1 cellular context compared by ENCODE assay signal in the genomic region with DNA sequence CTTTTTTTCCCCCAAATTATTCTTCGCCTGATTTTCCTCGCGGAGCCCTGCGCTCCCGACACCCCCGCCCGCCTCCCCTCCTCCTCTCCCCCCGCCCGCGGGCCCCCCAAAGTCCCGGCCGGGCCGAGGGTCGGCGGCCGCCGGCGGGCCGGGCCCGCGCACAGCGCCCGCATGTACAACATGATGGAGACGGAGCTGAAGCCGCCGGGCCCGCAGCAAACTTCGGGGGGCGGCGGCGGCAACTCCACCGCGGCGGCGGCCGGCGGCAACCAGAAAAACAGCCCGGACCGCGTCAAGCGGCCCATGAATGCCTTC.
TF ChIP-seq lines count a peak whose summit lies in the region.

No MANE protein-coding gene starts in this region.

TF ChIP-seq in WTC11, 78 proteins besides CTCF, POLR2A, EP300 and RAD21 (continued from another document):
- TF ChIP-seq TEAD4 (CRISPR knock-in tag; IDR thresholded peaks at IDR 0.05) = no peak
- no peak for TF ChIP-seq ZMAT4 (CRISPR knock-in tag; IDR thresholded peaks at IDR 0.05)
- TF ChIP-seq, protein P1, sequence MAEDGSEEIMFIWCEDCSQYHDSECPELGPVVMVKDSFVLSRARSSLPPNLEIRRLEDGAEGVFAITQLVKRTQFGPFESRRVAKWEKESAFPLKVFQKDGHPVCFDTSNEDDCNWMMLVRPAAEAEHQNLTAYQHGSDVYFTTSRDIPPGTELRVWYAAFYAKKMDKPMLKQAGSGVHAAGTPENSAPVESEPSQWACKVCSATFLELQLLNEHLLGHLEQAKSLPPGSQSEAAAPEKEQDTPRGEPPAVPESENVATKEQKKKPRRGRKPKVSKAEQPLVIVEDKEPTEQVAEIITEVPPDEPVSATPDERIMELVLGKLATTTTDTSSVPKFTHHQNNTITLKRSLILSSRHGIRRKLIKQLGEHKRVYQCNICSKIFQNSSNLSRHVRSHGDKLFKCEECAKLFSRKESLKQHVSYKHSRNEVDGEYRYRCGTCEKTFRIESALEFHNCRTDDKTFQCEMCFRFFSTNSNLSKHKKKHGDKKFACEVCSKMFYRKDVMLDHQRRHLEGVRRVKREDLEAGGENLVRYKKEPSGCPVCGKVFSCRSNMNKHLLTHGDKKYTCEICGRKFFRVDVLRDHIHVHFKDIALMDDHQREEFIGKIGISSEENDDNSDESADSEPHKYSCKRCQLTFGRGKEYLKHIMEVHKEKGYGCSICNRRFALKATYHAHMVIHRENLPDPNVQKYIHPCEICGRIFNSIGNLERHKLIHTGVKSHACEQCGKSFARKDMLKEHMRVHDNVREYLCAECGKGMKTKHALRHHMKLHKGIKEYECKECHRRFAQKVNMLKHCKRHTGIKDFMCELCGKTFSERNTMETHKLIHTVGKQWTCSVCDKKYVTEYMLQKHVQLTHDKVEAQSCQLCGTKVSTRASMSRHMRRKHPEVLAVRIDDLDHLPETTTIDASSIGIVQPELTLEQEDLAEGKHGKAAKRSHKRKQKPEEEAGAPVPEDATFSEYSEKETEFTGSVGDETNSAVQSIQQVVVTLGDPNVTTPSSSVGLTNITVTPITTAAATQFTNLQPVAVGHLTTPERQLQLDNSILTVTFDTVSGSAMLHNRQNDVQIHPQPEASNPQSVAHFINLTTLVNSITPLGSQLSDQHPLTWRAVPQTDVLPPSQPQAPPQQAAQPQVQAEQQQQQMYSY (CRISPR knock-in tag; IDR thresholded peaks at IDR 0.05) = no peak
- TF ChIP-seq ZNF121 (CRISPR knock-in tag; IDR thresholded peaks at IDR 0.05) = no peak
- TF ChIP-seq, protein P2, sequence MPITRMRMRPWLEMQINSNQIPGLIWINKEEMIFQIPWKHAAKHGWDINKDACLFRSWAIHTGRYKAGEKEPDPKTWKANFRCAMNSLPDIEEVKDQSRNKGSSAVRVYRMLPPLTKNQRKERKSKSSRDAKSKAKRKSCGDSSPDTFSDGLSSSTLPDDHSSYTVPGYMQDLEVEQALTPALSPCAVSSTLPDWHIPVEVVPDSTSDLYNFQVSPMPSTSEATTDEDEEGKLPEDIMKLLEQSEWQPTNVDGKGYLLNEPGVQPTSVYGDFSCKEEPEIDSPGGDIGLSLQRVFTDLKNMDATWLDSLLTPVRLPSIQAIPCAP (CRISPR knock-in tag; IDR thresholded peaks at IDR 0.05) = no peak
- TF ChIP-seq ZNF138 (CRISPR knock-in tag; conservative IDR thresholded peaks at IDR 0.05) = no peak
- TF ChIP-seq ATF3 (CRISPR knock-in tag; conservative IDR thresholded peaks at IDR 0.05) = no peak
- no peak for TF ChIP-seq MLX (CRISPR knock-in tag; IDR thresholded peaks at IDR 0.05)
- TF ChIP-seq, protein P3, sequence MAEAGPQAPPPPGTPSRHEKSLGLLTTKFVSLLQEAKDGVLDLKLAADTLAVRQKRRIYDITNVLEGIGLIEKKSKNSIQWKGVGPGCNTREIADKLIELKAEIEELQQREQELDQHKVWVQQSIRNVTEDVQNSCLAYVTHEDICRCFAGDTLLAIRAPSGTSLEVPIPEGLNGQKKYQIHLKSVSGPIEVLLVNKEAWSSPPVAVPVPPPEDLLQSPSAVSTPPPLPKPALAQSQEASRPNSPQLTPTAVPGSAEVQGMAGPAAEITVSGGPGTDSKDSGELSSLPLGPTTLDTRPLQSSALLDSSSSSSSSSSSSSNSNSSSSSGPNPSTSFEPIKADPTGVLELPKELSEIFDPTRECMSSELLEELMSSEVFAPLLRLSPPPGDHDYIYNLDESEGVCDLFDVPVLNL (CRISPR knock-in tag; IDR thresholded peaks at IDR 0.05; ENCODE audit: borderline replicate concordance, low read depth) = no peak
- TF ChIP-seq NFATC4 (CRISPR knock-in tag; IDR thresholded peaks at IDR 0.05) = no peak
TF ChIP-seq in WTC11: peak in this region for 0.
